ENCODE assay signal across 31 cellular contexts in the genomic region with DNA sequence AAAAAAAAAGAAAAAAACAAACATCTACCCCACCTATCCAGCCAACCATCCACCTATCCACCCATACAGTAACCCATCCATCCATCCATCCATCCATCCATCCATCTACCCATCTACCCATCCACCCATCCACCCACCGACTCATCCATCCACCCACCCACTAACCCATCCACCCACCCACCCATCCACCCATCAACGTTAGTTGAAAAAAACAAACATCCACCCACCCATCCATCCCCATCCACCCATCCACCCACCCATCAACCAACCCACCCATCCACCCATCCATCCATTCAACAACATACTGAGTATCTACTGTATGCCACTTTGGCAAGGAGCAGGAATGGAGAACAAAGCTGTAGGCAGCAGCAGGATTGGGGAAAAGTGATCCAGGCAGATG.
"Had no signal": no experiment of that assay in that cellular context is flagged by ENCODE, and none has a peak within 500 bp of the region (broad histone marks: within the 10 kb centered on the region; RNA-seq: fewer than 3 reads in every experiment).

No MANE protein-coding gene starts in this region.

- H3K36me3 ChIP-seq: gastrocnemius medialis, left ventricle myocardium inferior, pancreas, prostate gland, sigmoid colon, tibial nerve had no signal

- H3K9me3 ChIP-seq: gastrocnemius medialis, left ventricle myocardium inferior, mucosa of descending colon, pancreas, prostate gland, sigmoid colon, tibial nerve had no signal

- H3K79me2 ChIP-seq: hepatocyte had no signal

- ATAC-seq: effector memory CD8-positive, alpha-beta T cell; gastrocnemius medialis; mucosa of descending colon; natural killer cell treated with Interleukin-12 subunit alpha and Interleukin-12 subunit beta and Interleukin-15 and Interleukin-18, amount 100 ng/mL, for 72 hours; pancreas; stimulated activated memory B cell treated with anti-CD40 and anti-IgM and Interleukin-4, amounts not matched to agents 10 μg/mL and 1 μg/mL and 100 μg/mL, for 72 hours; T-cell had no signal

- FAIRE-seq: astrocyte, pancreas, small intestine, urothelium cell line had no signal

- H3K4me2 ChIP-seq: hepatocyte had no signal

- DNase-seq: activated CD4-positive, alpha-beta T cell treated with anti-CD3 and anti-CD28 coated beads for 4 hours; activated CD4-positive, alpha-beta T cell treated with anti-CD3 and anti-CD28 coated beads, Interleukin-2, amount 50 U/mL, for 48 hours; activated CD4-positive, CD25-positive, alpha-beta regulatory T cell; activated CD8-positive, alpha-beta memory T cell treated with anti-CD3 and anti-CD28 coated beads, Interleukin-2, amount 50 U/mL, for 4 hours; activated gamma-delta T cell treated with Interleukin-2 at 50 U/mL for 16 hours; activated naive CD4-positive, alpha-beta T cell treated with anti-CD3 and anti-CD28 coated beads, Interleukin-2, amount 50 U/mL, for 16 hours; activated T-cell treated with anti-CD3 and anti-CD28 coated beads, Interleukin-2, amount 50 U/mL, for 1 hour; amniotic stem cell; caudate nucleus; cortex of kidney; effector memory CD8-positive, alpha-beta T cell; erythroblast; gastrocnemius medialis; islet precursor cell; left ventricle myocardium inferior; mucosa of descending colon; pancreas; retina; sigmoid colon; small intestine; stimulated activated CD4-positive, alpha-beta T cell treated with anti-CD3 and anti-CD28 coated beads, Interleukin-4, amount 100 ng/mL, for 4 hours; stimulated activated CD8-positive, alpha-beta memory T cell treated with anti-CD3 and anti-CD28 coated beads, Interleukin-4, amount 100 ng/mL, for 48 hours; T-cell had no signal

- H3K4me3 ChIP-seq: gastrocnemius medialis, hepatocyte, left ventricle myocardium inferior, lung, mucosa of descending colon, pancreas, prostate gland, sigmoid colon, tibial nerve had no signal

- H3K4me1 ChIP-seq: gastrocnemius medialis, left ventricle myocardium inferior, prostate gland, sigmoid colon had no signal

- H2AFZ ChIP-seq: hepatocyte had no signal

- H3K27me3 ChIP-seq: gastrocnemius medialis, hepatocyte, pancreas, sigmoid colon, tibial nerve had no signal

- H3K27ac ChIP-seq: gastrocnemius medialis, hepatocyte, left ventricle myocardium inferior, pancreas, prostate gland, sigmoid colon, tibial nerve had no signal
